Comparison of ENCODE assay signal across 23 cellular contexts in the genomic region with DNA sequence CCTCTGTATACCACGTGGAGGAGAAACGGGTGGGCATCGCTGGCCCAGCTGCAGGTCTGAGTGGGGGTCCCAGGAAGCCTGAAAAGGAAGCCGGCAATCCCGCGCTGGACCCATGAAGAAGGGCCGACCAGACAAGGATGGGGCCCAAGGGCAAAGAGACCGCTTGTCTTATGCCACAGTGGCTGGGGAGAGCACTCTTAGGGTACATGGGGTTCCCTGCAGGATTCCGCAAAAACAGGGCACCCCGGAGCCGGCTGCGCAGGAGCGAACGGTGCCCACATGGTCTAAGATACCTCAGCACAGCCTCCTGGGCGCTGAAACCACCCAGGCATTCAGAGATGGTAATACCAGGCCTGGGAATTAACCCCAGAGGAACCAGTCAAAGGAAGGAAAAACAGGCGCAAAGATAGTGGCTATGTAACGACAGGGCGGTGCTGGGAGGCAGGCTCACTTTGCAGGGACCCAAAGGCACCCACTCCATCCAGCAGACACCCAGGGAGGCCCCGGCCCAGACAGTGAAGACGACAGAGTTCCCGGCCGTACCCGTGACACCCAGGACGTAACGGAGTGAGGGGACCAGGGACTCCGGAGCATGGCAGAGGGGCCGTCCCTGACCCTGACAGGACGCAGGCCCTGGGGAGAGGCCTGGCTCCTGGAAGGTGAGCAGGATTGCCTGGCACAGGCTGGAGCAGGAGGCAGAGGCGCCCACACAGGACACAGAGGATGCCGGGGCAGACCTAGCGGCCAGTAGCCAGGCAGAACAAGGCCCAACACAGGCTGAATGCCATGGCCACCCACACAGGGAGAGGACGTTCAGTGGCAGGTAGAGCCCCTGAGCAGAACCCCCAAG. TPM values are rescaled to one million over a fixed set of nuclear protein-coding genes. Genes with fewer than 3 reads are reported as not detected.
DNase-seq lines count a peak whose midpoint lies in the region; ATAC-seq, FAIRE-seq and TF ChIP-seq lines count a peak whose summit lies in the region.
"Had no signal": no experiment of that assay in that cellular context is flagged by ENCODE, and none has a peak within 500 bp of the region (broad histone marks: within the 10 kb centered on the region; RNA-seq: fewer than 3 reads in every experiment).

No MANE protein-coding gene starts in this region.

- TF ChIP-seq POLR2A in HepG2 (IDR thresholded peaks at IDR 0.05; ENCODE audit: insufficient read depth in 1 of 2, low read depth in 2 of 2, low read length in 2 of 2) (no peak), right lobe of liver (IDR thresholded peaks at IDR 0.05) (no peak), K562 (conservative IDR thresholded peaks at IDR 0.05) (peak; percentile 18; the same call in 1 of the 2 replicates)

- peak overlapping the region; percentile 93 for H3K18ac ChIP-seq in neuronal stem cell (ENCODE audit: low read length)

- peaks cover 2 to 5% of the 10 kb centered on the region in 2 experiments; a peak in 2 of 5 replicates for H3K36me3 ChIP-seq in HepG2 (replicated peaks in 1 of 2; ENCODE audit: control insufficient read depth in 1 of 2, insufficient read depth in 2 of 2, low read length in 2 of 2)
- no peaks in the 10 kb centered on the region for H3K36me3 ChIP-seq in right lobe of liver
- peaks cover 70% of the 10 kb centered on the region for H3K36me3 ChIP-seq in K562 (ENCODE audit: control insufficient read depth, insufficient read depth, low read length)
- no peaks in the 10 kb centered on the region for H3K36me3 ChIP-seq in neuronal stem cell (replicated peaks in 1 of 2; ENCODE audit: control insufficient read depth in 2 of 2, insufficient read depth in 2 of 2, low read length in 2 of 2)
- H3K36me3 ChIP-seq: breast epithelium had no signal

- H4K20me1 ChIP-seq in HepG2 (ENCODE audit: insufficient read depth, low read length) (peaks cover 13% of the 10 kb centered on the region; the same call in 1 of the 2 replicates), K562 (replicated peaks; ENCODE audit: control insufficient read depth, insufficient read depth, low read length) (peaks cover 3% of the 10 kb centered on the region; the same call in 1 of the 2 replicates)

- in situ Hi-C loops in HepG2 (cut with HindIII; ENCODE audit: extremely low pct_ligation_motif_present, low pct_unique_long_range_greater_than_20kb), result no loop called here
- in situ Hi-C loops in K562 (cut with MboI), result no loop called here

- H3K23ac ChIP-seq in neuronal stem cell (ENCODE audit: low read depth, low read length, poor library complexity), result peak overlapping the region; percentile 5

- H3K9ac ChIP-seq in HepG2 (ENCODE audit: insufficient read depth, low read depth, low read length) (no peak overlapping the region), K562 (ENCODE audit: insufficient read depth in 1 of 2, low read depth in 2 of 2, low read length in 2 of 2) (peak overlapping the region; percentile 75 to 91), neuronal stem cell (ENCODE audit: low read depth, low read length, poor library complexity) (no peak overlapping the region)

- H2BK15ac ChIP-seq in neuronal stem cell (ENCODE audit: low read length), result peak overlapping the region; percentile 83

- peak overlapping the region; percentile 97 for H2BK12ac ChIP-seq in neuronal stem cell (ENCODE audit: low read length)

- BruUV-seq in HepG2 (replicated peaks; lab: Mats Ljungman, UMichigan), result no TSS peak
- BruUV-seq in K562 (replicated peaks; lab: Mats Ljungman, UMichigan), result no TSS peak

- ATAC-seq in HepG2 (no peak), right lobe of liver (no peak), K562 (no peak), GM19035 (IDR thresholded peaks at IDR 0.05; ENCODE audit: unreplicated experiment) (no peak), HG02759 (IDR thresholded peaks at IDR 0.05; ENCODE audit: unreplicated experiment) (no peak)
- ATAC-seq: left colon had no signal

- intact Hi-C loops in HepG2 (cut with micrococcal nuclease; ENCODE audit: unreplicated experiment), result no loop called here
- intact Hi-C loops in right lobe of liver (cut with DNase I), result no loop called here
- intact Hi-C loops in K562 (cut with micrococcal nuclease), result loop anchor here (1.0 to 5.0 kb wide), 3 partner anchors 9 to 87 kb away; a partner anchor contains a TSS

- peak overlapping the region; percentile 14 for H3K14ac ChIP-seq in neuronal stem cell (ENCODE audit: low read length)

- peak overlapping the region; percentile 72 for H2AK5ac ChIP-seq in neuronal stem cell (ENCODE audit: low read depth, low read length)

- no peak overlapping the region for H3K4me3 ChIP-seq in HepG2 (replicated peaks in 1 of 3; ENCODE audit: insufficient read depth in 1 of 3, low read depth in 2 of 3, low read length in 3 of 3)
- no peak overlapping the region for H3K4me3 ChIP-seq in right lobe of liver
- H3K4me3 ChIP-seq in K562, result peak overlapping the region; percentile 26; the same call in 1 of the 2 replicates
- no peak overlapping the region for H3K4me3 ChIP-seq in neuronal stem cell (ENCODE audit: low read length in 2 of 2)
- H3K4me3 ChIP-seq: breast epithelium had no signal

- H2AFZ ChIP-seq in HepG2 (ENCODE audit: low read length) (no peak overlapping the region), K562 (ENCODE audit: low read depth, low read length) (no peak overlapping the region), neuronal stem cell (ENCODE audit: low read length) (no peak overlapping the region)

- H3K4me2 ChIP-seq in HepG2 (ENCODE audit: low read depth, low read length) (no peak overlapping the region), K562 (ENCODE audit: insufficient read depth, low read length) (peak overlapping the region; percentile 82), neuronal stem cell (ENCODE audit: insufficient read depth, low read length, poor library complexity, severe bottlenecking) (no peak overlapping the region)

- H3K9me3 ChIP-seq in HepG2 (ENCODE audit: low read length) (no peaks in the 10 kb centered on the region), right lobe of liver (no peaks in the 10 kb centered on the region), K562 (replicated peaks; ENCODE audit: control insufficient read depth, insufficient read depth, low read depth, low read length) (no peaks in the 10 kb centered on the region), neuronal stem cell (replicated peaks in 1 of 2; ENCODE audit: control insufficient read depth in 2 of 2, insufficient read depth in 1 of 2, low read depth in 1 of 2, low read length in 2 of 2) (peaks cover 0 to 2% of the 10 kb centered on the region in 2 donors)
- H3K9me3 ChIP-seq: breast epithelium had no signal

- WGBS in HepG2 (ENCODE audit: low lambda C conversion rate), result 97% methylated on average over 30 of the region's 32 CpGs
- WGBS in right lobe of liver (ENCODE audit: insufficient coverage, low coverage, low lambda C conversion rate, missing lambda C conversion rate), result 87% methylated on average over 3 of the region's 32 CpGs
- 76% methylated on average over 32 of the region's 32 CpGs for WGBS in K562 (ENCODE audit: insufficient coverage, low coverage, missing lambda C conversion rate)
- WGBS in neuronal stem cell (ENCODE audit: extremely low coverage in 2 of 2, insufficient read length in 2 of 2, insufficient replicate concordance in 1 of 2), 2 donors, result no CpG with 5 or more reads among the region's 32 CpGs

- no peak overlapping the region for H2BK5ac ChIP-seq in neuronal stem cell (ENCODE audit: low read length)

- no peaks in the 10 kb centered on the region for H3K9me1 ChIP-seq in K562 (ENCODE audit: control insufficient read depth, insufficient read depth, low read length)

- H3K79me2 ChIP-seq in HepG2 (ENCODE audit: insufficient read depth, low read length), result peaks cover 40% of the 10 kb centered on the region
- H3K79me2 ChIP-seq in K562 (ENCODE audit: control insufficient read depth, insufficient read depth, low read length), result peaks cover 99% of the 10 kb centered on the region

- H4K8ac ChIP-seq in neuronal stem cell (ENCODE audit: low read depth, low read length), result no peak overlapping the region

- no peak for TF ChIP-seq RAD21 in HepG2 (CRISPR knock-in tag; IDR thresholded peaks at IDR 0.05)
- no peak for TF ChIP-seq RAD21 in K562 (CRISPR knock-in tag; conservative IDR thresholded peaks at IDR 0.05 in 1 of 2, IDR thresholded peaks at IDR 0.05 in 1 of 2)

- H3K27me3 ChIP-seq in HepG2 (ENCODE audit: control insufficient read depth in 1 of 2, insufficient read depth in 2 of 2, low read length in 2 of 2) (no peaks in the 10 kb centered on the region), right lobe of liver (no peaks in the 10 kb centered on the region), K562 (ENCODE audit: control insufficient read depth in 2 of 2, insufficient read depth in 2 of 2, low read length in 2 of 2) (no peaks in the 10 kb centered on the region), neuronal stem cell (ENCODE audit: control insufficient read depth in 3 of 3, insufficient read depth in 3 of 3, low read depth in 1 of 3, low read length in 3 of 3) (peaks cover 0 to 16% (median 0%) of the 10 kb centered on the region in 3 experiments)
- H3K27me3 ChIP-seq: breast epithelium had no signal

- H3K4me1 ChIP-seq in HepG2 (ENCODE audit: insufficient read depth, low read length) (peaks cover 33% of the 10 kb centered on the region), right lobe of liver (peaks cover 0 to 11% (median 0%) of the 10 kb centered on the region in 4 donors), K562 (replicated peaks in 1 of 2; ENCODE audit: control insufficient read depth in 2 of 2, insufficient read depth in 2 of 2, low read length in 2 of 2) (peaks cover 62 to 99% of the 10 kb centered on the region in 2 experiments), neuronal stem cell (ENCODE audit: control insufficient read depth in 2 of 2, insufficient read depth in 1 of 2, low read depth in 1 of 2, low read length in 2 of 2) (peaks cover 33 to 35% of the 10 kb centered on the region in 2 donors)

- DNase-seq in HepG2 (ENCODE audit: low spot score) (no peak), right lobe of liver (no peak), K562 (ENCODE audit: extremely low read depth in 1 of 4, low spot score in 3 of 4) (no peak), neuronal stem cell (ENCODE audit: low spot score) (no peak), cortex of kidney (lab: John Stamatoyannopoulos, UW) (no peak), dedifferentiated amniotic fluid mesenchymal stem cell (ENCODE audit: extremely low spot score) (no peak)
- DNase-seq: activated CD4-positive, alpha-beta T cell treated with anti-CD3 and anti-CD28 coated beads for 48 hours; activated naive CD8-positive, alpha-beta T cell treated with anti-CD3 and anti-CD28 coated beads for 36 hours; activated T-cell treated with anti-CD3 and anti-CD28 coated beads, Interleukin-2, amount 50 U/mL, for 1 hour; effector CD4-positive, alpha-beta T cell; NCI-H1694; NCI-H446 treated with DMSO at 0.1 percent for 48 hours; posterior cingulate gyrus; SIG-M5; stimulated activated naive CD4-positive, alpha-beta T cell had no signal

- TF ChIP-seq EP300 in HepG2 (IDR thresholded peaks at IDR 0.05; ENCODE audit: low read depth in 2 of 2, low read length in 2 of 2), result no peak
- TF ChIP-seq EP300 in HepG2 (CRISPR knock-in tag; IDR thresholded peaks at IDR 0.05; ENCODE audit: borderline replicate concordance), result no peak
- no peak for TF ChIP-seq EP300 in K562 (IDR thresholded peaks at IDR 0.05; ENCODE audit: low read length)

- TF ChIP-seq CTCF in HepG2 (CRISPR knock-in tag; IDR thresholded peaks at IDR 0.05), result no peak
- no peak for TF ChIP-seq CTCF in right lobe of liver (IDR thresholded peaks at IDR 0.05)
- no peak for TF ChIP-seq CTCF in K562 (IDR thresholded peaks at IDR 0.05 in 2 of 3, conservative IDR thresholded peaks at IDR 0.05 in 1 of 3; ENCODE audit: insufficient read depth in 2 of 3, low read depth in 1 of 3, low read length in 3 of 3)

- CTCF ChIA-PET in HepG2 (lab: Yijun Ruan, JAX; ENCODE audit: low intra/inter-chr PET ratio, low total read pairs), result no interaction called here
- CTCF ChIA-PET in K562 (lab: Yijun Ruan, JAX; ENCODE audit: low intra/inter-chr PET ratio), result no interaction called here

- H3K27ac ChIP-seq in HepG2 (ENCODE audit: extremely low read length, insufficient read depth, low read length) (no peak overlapping the region), right lobe of liver (no peak overlapping the region), K562 (ENCODE audit: extremely low read depth, low read depth, low read length) (peak overlapping the region; percentile 87), neuronal stem cell (replicated peaks; ENCODE audit: low read length) (no peak overlapping the region)
- H3K27ac ChIP-seq: breast epithelium had no signal

- peak overlapping the region; percentile 22 for H4K91ac ChIP-seq in neuronal stem cell (ENCODE audit: low read depth, low read length, poor library complexity)

- no peak overlapping the region for H3K4ac ChIP-seq in neuronal stem cell (ENCODE audit: low read length)

- H2BK120ac ChIP-seq in neuronal stem cell (ENCODE audit: low read depth, low read length), result no peak overlapping the region

- POLR2A ChIA-PET in HepG2 (lab: Yijun Ruan, JAX), result interaction anchor here (1.0 to 2.2 kb wide), 2 partner anchors 9 to 11 kb away, joined by 4 to 10 read pairs; no protein-coding TSS in a partner anchor
- POLR2A ChIA-PET in K562 (lab: Yijun Ruan, JAX), result interaction anchor here (0.6 to 7.2 kb wide), 11 partner anchors 7 to 882 kb away, joined by 3 to 124 read pairs (median 8); a partner anchor contains a TSS

- FAIRE-seq in HepG2 (lab: Jason Lieb, UNC), result no peak
- FAIRE-seq in K562 (lab: Jason Lieb, UNC), result no peak
- FAIRE-seq: GM12891, H54, HTR-8/SVneo, urothelium cell line had no signal

- H3K79me1 ChIP-seq in neuronal stem cell (ENCODE audit: low read depth, low read length), result peaks cover 11% of the 10 kb centered on the region

RNA-seq across cellular contexts. Expression of a gene that starts 10.3 kb away (rescaled TPM):
- 32.5 and 85.0 TPM in 2 replicates for total RNA-seq in HepG2 (2016; rRNA removed; fragmentation: Illumina TruSeq; extraction: Trizol)
- 42.1 and 42.4 TPM in 2 replicates for total RNA-seq in HepG2 (2016; cell fraction: cytosol; rRNA removed; fragmentation: Illumina TruSeq; extraction: Trizol; ENCODE audit: low read depth)
- total RNA-seq in HepG2 (2016; cell fraction: insoluble cytoplasmic fraction; rRNA removed; fragmentation: Illumina TruSeq; extraction: Trizol), result 27.7 and 89.8 TPM in 2 replicates
- 37.0 TPM in 2 replicates for total RNA-seq in HepG2 (2016; cell fraction: membrane; rRNA removed; fragmentation: Illumina TruSeq; extraction: Trizol)
- 117 and 146 TPM in 2 replicates for total RNA-seq in HepG2 (2016; cell fraction: nucleus; rRNA removed; fragmentation: Illumina TruSeq; extraction: Trizol)
- 67.9 and 93.5 TPM in 2 replicates for polyA plus RNA-seq in HepG2 (2011; rRNA removed)
- 42.8 and 69.2 TPM in 2 replicates for polyA plus RNA-seq in HepG2 (2011; cell fraction: cytosol; rRNA removed)
- 643 and 860 TPM in 2 replicates for polyA plus RNA-seq in HepG2 (2011; cell fraction: nucleus; rRNA removed)
- 52.4 and 78.3 TPM in 2 replicates for polyA plus RNA-seq in HepG2 (2012)
- 12.7 and 13.6 TPM in 2 replicates for polyA plus RNA-seq in HepG2 (2016; cell fraction: cytosol; fragmentation: Illumina TruSeq; extraction: Trizol; ENCODE audit: low read depth)
- polyA plus RNA-seq in HepG2 (2016; cell fraction: insoluble cytoplasmic fraction; fragmentation: Illumina TruSeq; extraction: Trizol; ENCODE audit: low read depth), result 33.4 and 36.7 TPM in 2 replicates
- 20.6 and 22.7 TPM in 2 replicates for polyA plus RNA-seq in HepG2 (2016; cell fraction: membrane; fragmentation: Illumina TruSeq; extraction: Trizol; ENCODE audit: low read depth)
- 296 and 336 TPM in 2 replicates for polyA plus RNA-seq in HepG2 (2016; cell fraction: nucleus; fragmentation: Illumina TruSeq; extraction: Trizol; ENCODE audit: insufficient read depth, low read depth)
- polyA minus RNA-seq in HepG2 (2011; rRNA and poly(A)+ RNA removed; ENCODE audit: low replicate concordance), result 101 and 184 TPM in 2 replicates
- 44.8 and 52.9 TPM in 2 replicates for polyA minus RNA-seq in HepG2 (2011; cell fraction: cytosol; rRNA and poly(A)+ RNA removed)
- 89.5 and 109 TPM in 2 replicates for polyA minus RNA-seq in HepG2 (2011; cell fraction: nucleus; rRNA and poly(A)+ RNA removed)
- total RNA-seq in right lobe of liver, result 10 to 100 TPM; 48.9 to 91.9 (median 64.4) TPM
- 759 and 2,233 TPM in 2 replicates for total RNA-seq in K562 (2011; cell fraction: chromatin; rRNA removed; ENCODE audit: low replicate concordance)
- 1,565 and 1,591 TPM in 2 replicates for total RNA-seq in K562 (2011; cell fraction: nucleolus; rRNA removed)
- total RNA-seq in K562 (2011; cell fraction: nucleoplasm; rRNA removed), result 1,027 and 1,219 TPM in 2 replicates
- total RNA-seq in K562 (2014; rRNA removed), result 213 and 305 TPM in 2 replicates
- 44.5 and 45.2 TPM in 2 replicates for total RNA-seq in K562 (2014; rRNA removed; fragmentation: Illumina TruSeq; extraction: Trizol)
- total RNA-seq in K562 (2015; rRNA removed; fragmentation: Illumina TruSeq; extraction: Trizol), result 97.9 and 113 TPM in 2 replicates
- 354 and 432 TPM in 2 replicates for total RNA-seq in K562 (2021)
- polyA plus RNA-seq in K562 (2011; rRNA removed), result 131 and 170 TPM in 2 replicates
- polyA plus RNA-seq in K562 (2011; cell fraction: cytosol; rRNA removed), result 143 and 281 TPM in 2 replicates
- polyA plus RNA-seq in K562 (2011; cell fraction: nucleus; rRNA removed), result 1,334 and 2,777 TPM in 2 replicates
- 266 and 440 TPM in 2 replicates for polyA plus RNA-seq in K562 (2012)
- polyA plus RNA-seq in K562 (2014; fragmentation: Illumina TruSeq; extraction: Trizol), result 146 and 201 TPM in 2 replicates
- 1 to 10 TPM; 3.6 to 9.6 TPM for polyA plus RNA-seq in K562 (2014; fragmentation: Nextera tagmentation; extraction: Ambion mirVana)
- polyA plus RNA-seq in K562 (2014; rRNA removed), result 319 and 383 TPM in 2 replicates
- polyA minus RNA-seq in K562 (2011; rRNA and poly(A)+ RNA removed), result 56.6 and 97.2 TPM in 2 replicates
- 155 and 200 TPM in 2 replicates for polyA minus RNA-seq in K562 (2011; cell fraction: cytosol; rRNA and poly(A)+ RNA removed)
- 321 and 450 TPM in 2 replicates for polyA minus RNA-seq in K562 (2011; cell fraction: nucleus; rRNA and poly(A)+ RNA removed)
- 8.0 TPM for polyA plus RNA-seq in neuronal stem cell (2013, experiment 1 of 2)
- 9.2 TPM for polyA plus RNA-seq in neuronal stem cell (2013, experiment 2 of 2)

RNA-seq across cellular contexts. Expression of a gene that starts 28.8 kb away (rescaled TPM):
- total RNA-seq in HepG2 (2016; rRNA removed; fragmentation: Illumina TruSeq; extraction: Trizol) (16.5 and 23.1 TPM in 2 replicates), right lobe of liver (1 to 10 TPM in 2 of 6 experiments, under 1 TPM in 4; 0.22 to 9.6 (median 0.42) TPM), K562 (2014; rRNA removed) (114 and 119 TPM in 2 replicates), K562 (2014; rRNA removed; fragmentation: Illumina TruSeq; extraction: Trizol) (3.4 and 4.4 TPM in 2 replicates), K562 (2015; rRNA removed; fragmentation: Illumina TruSeq; extraction: Trizol) (14.4 and 17.9 TPM in 2 replicates), K562 (2021) (173 and 178 TPM in 2 replicates)
- total RNA-seq in HepG2 (2016; cell fraction: cytosol; rRNA removed; fragmentation: Illumina TruSeq; extraction: Trizol; ENCODE audit: low read depth), result 14.3 and 18.2 TPM in 2 replicates
- total RNA-seq in HepG2 (2016; cell fraction: insoluble cytoplasmic fraction; rRNA removed; fragmentation: Illumina TruSeq; extraction: Trizol), result 15.0 and 21.7 TPM in 2 replicates
- total RNA-seq in HepG2 (2016; cell fraction: membrane; rRNA removed; fragmentation: Illumina TruSeq; extraction: Trizol), result 30.9 and 31.0 TPM in 2 replicates
- 12.6 and 18.8 TPM in 2 replicates for total RNA-seq in HepG2 (2016; cell fraction: nucleus; rRNA removed; fragmentation: Illumina TruSeq; extraction: Trizol)
- polyA plus RNA-seq in HepG2 (2011; rRNA removed) (17.9 and 23.8 TPM in 2 replicates), K562 (2011; rRNA removed) (14.2 and 29.4 TPM in 2 replicates), K562 (2014; fragmentation: Illumina TruSeq; extraction: Trizol) (9.3 and 47.1 TPM in 2 replicates), K562 (2014; fragmentation: Nextera tagmentation; extraction: Ambion mirVana) (1 to 10 TPM in 1 of 2 experiments, under 1 TPM in 1; 0.92 to 1.6 TPM), K562 (2014; rRNA removed) (53.6 and 65.8 TPM in 2 replicates)
- 15.0 and 37.3 TPM in 2 replicates for polyA plus RNA-seq in HepG2 (2011; cell fraction: cytosol; rRNA removed)
- 29.6 and 46.8 TPM in 2 replicates for polyA plus RNA-seq in HepG2 (2011; cell fraction: nucleus; rRNA removed)
- 13.5 and 17.6 TPM in 2 replicates for polyA plus RNA-seq in HepG2 (2012)
- polyA plus RNA-seq in HepG2 (2016; cell fraction: cytosol; fragmentation: Illumina TruSeq; extraction: Trizol; ENCODE audit: low read depth), result 18.5 and 24.2 TPM in 2 replicates
- 22.4 and 29.0 TPM in 2 replicates for polyA plus RNA-seq in HepG2 (2016; cell fraction: insoluble cytoplasmic fraction; fragmentation: Illumina TruSeq; extraction: Trizol; ENCODE audit: low read depth)
- 25.4 and 37.1 TPM in 2 replicates for polyA plus RNA-seq in HepG2 (2016; cell fraction: membrane; fragmentation: Illumina TruSeq; extraction: Trizol; ENCODE audit: low read depth)
- 34.6 and 39.8 TPM in 2 replicates for polyA plus RNA-seq in HepG2 (2016; cell fraction: nucleus; fragmentation: Illumina TruSeq; extraction: Trizol; ENCODE audit: insufficient read depth, low read depth)
- polyA minus RNA-seq in HepG2 (2011; rRNA and poly(A)+ RNA removed; ENCODE audit: low replicate concordance), result 25.0 and 71.0 TPM in 2 replicates
- polyA minus RNA-seq in HepG2 (2011; cell fraction: cytosol; rRNA and poly(A)+ RNA removed), result 28.6 and 52.8 TPM in 2 replicates
- polyA minus RNA-seq in HepG2 (2011; cell fraction: nucleus; rRNA and poly(A)+ RNA removed), result 6.7 and 8.8 TPM in 2 replicates
- 14.1 and 55.6 TPM in 2 replicates for total RNA-seq in K562 (2011; cell fraction: chromatin; rRNA removed; ENCODE audit: low replicate concordance)
- total RNA-seq in K562 (2011; cell fraction: nucleolus; rRNA removed), result 67.5 and 87.8 TPM in 2 replicates
- total RNA-seq in K562 (2011; cell fraction: nucleoplasm; rRNA removed), result 29.4 and 38.8 TPM in 2 replicates
- polyA plus RNA-seq in K562 (2011; cell fraction: cytosol; rRNA removed), result 48.5 and 101 TPM in 2 replicates
- polyA plus RNA-seq in K562 (2011; cell fraction: nucleus; rRNA removed), result 38.4 and 58.3 TPM in 2 replicates
- polyA plus RNA-seq in K562 (2012), result 68.4 and 200 TPM in 2 replicates
- 9.8 and 10.4 TPM in 2 replicates for polyA minus RNA-seq in K562 (2011; rRNA and poly(A)+ RNA removed)
- polyA minus RNA-seq in K562 (2011; cell fraction: cytosol; rRNA and poly(A)+ RNA removed), result 102 and 178 TPM in 2 replicates
- polyA minus RNA-seq in K562 (2011; cell fraction: nucleus; rRNA and poly(A)+ RNA removed), result 25.2 and 25.9 TPM in 2 replicates
- polyA plus RNA-seq in neuronal stem cell (2013, experiment 1 of 2), result 40.6 TPM
- 40.0 TPM for polyA plus RNA-seq in neuronal stem cell (2013, experiment 2 of 2)

RNA-seq across cellular contexts. Expression of a gene that starts 37.0 kb away (rescaled TPM):
- total RNA-seq in HepG2 (2016; rRNA removed; fragmentation: Illumina TruSeq; extraction: Trizol), result 242 and 274 TPM in 2 replicates
- total RNA-seq in HepG2 (2016; cell fraction: cytosol; rRNA removed; fragmentation: Illumina TruSeq; extraction: Trizol; ENCODE audit: low read depth), result 163 and 167 TPM in 2 replicates
- total RNA-seq in HepG2 (2016; cell fraction: insoluble cytoplasmic fraction; rRNA removed; fragmentation: Illumina TruSeq; extraction: Trizol), result 238 and 275 TPM in 2 replicates
- 188 and 208 TPM in 2 replicates for total RNA-seq in HepG2 (2016; cell fraction: membrane; rRNA removed; fragmentation: Illumina TruSeq; extraction: Trizol)
- total RNA-seq in HepG2 (2016; cell fraction: nucleus; rRNA removed; fragmentation: Illumina TruSeq; extraction: Trizol), result 99.7 and 110 TPM in 2 replicates
- polyA plus RNA-seq in HepG2 (2011; rRNA removed), result 155 and 210 TPM in 2 replicates
- polyA plus RNA-seq in HepG2 (2011; cell fraction: cytosol; rRNA removed), result 94.2 and 153 TPM in 2 replicates
- polyA plus RNA-seq in HepG2 (2011; cell fraction: nucleus; rRNA removed), result 101 and 126 TPM in 2 replicates
- 136 and 175 TPM in 2 replicates for polyA plus RNA-seq in HepG2 (2012)
- polyA plus RNA-seq in HepG2 (2016; cell fraction: cytosol; fragmentation: Illumina TruSeq; extraction: Trizol; ENCODE audit: low read depth), result 172 and 184 TPM in 2 replicates
- polyA plus RNA-seq in HepG2 (2016; cell fraction: insoluble cytoplasmic fraction; fragmentation: Illumina TruSeq; extraction: Trizol; ENCODE audit: low read depth), result 339 and 349 TPM in 2 replicates
- 196 and 203 TPM in 2 replicates for polyA plus RNA-seq in HepG2 (2016; cell fraction: membrane; fragmentation: Illumina TruSeq; extraction: Trizol; ENCODE audit: low read depth)
- polyA plus RNA-seq in HepG2 (2016; cell fraction: nucleus; fragmentation: Illumina TruSeq; extraction: Trizol; ENCODE audit: insufficient read depth, low read depth), result 192 and 201 TPM in 2 replicates
- 83.2 and 86.7 TPM in 2 replicates for polyA minus RNA-seq in HepG2 (2011; rRNA and poly(A)+ RNA removed; ENCODE audit: low replicate concordance)
- 75.3 and 84.8 TPM in 2 replicates for polyA minus RNA-seq in HepG2 (2011; cell fraction: cytosol; rRNA and poly(A)+ RNA removed)
- 35.7 and 49.8 TPM in 2 replicates for polyA minus RNA-seq in HepG2 (2011; cell fraction: nucleus; rRNA and poly(A)+ RNA removed)
- 100 to 1,000 TPM in 2 of 6 experiments, 10 to 100 TPM in 4; 61.4 to 120 (median 74.1) TPM for total RNA-seq in right lobe of liver
- 35.4 and 135 TPM in 2 replicates for total RNA-seq in K562 (2011; cell fraction: chromatin; rRNA removed; ENCODE audit: low replicate concordance)
- 138 and 183 TPM in 2 replicates for total RNA-seq in K562 (2011; cell fraction: nucleolus; rRNA removed)
- 82.7 and 89.3 TPM in 2 replicates for total RNA-seq in K562 (2011; cell fraction: nucleoplasm; rRNA removed)
- total RNA-seq in K562 (2014; rRNA removed), result 409 and 555 TPM in 2 replicates
- 86.2 and 129 TPM in 2 replicates for total RNA-seq in K562 (2014; rRNA removed; fragmentation: Illumina TruSeq; extraction: Trizol)
- 213 and 224 TPM in 2 replicates for total RNA-seq in K562 (2015; rRNA removed; fragmentation: Illumina TruSeq; extraction: Trizol)
- 340 and 359 TPM in 2 replicates for total RNA-seq in K562 (2021)
- polyA plus RNA-seq in K562 (2011; rRNA removed), result 146 and 234 TPM in 2 replicates
- polyA plus RNA-seq in K562 (2011; cell fraction: cytosol; rRNA removed), result 130 and 287 TPM in 2 replicates
- 161 and 192 TPM in 2 replicates for polyA plus RNA-seq in K562 (2011; cell fraction: nucleus; rRNA removed)
- polyA plus RNA-seq in K562 (2012), result 290 and 337 TPM in 2 replicates
- 94.4 and 200 TPM in 2 replicates for polyA plus RNA-seq in K562 (2014; fragmentation: Illumina TruSeq; extraction: Trizol)
- 100 to 1,000 TPM in 1 of 2 experiments, 10 to 100 TPM in 1; 41.7 to 116 TPM for polyA plus RNA-seq in K562 (2014; fragmentation: Nextera tagmentation; extraction: Ambion mirVana)
- 354 and 422 TPM in 2 replicates for polyA plus RNA-seq in K562 (2014; rRNA removed)
- 17.6 and 29.0 TPM in 2 replicates for polyA minus RNA-seq in K562 (2011; rRNA and poly(A)+ RNA removed)
- 127 and 142 TPM in 2 replicates for polyA minus RNA-seq in K562 (2011; cell fraction: cytosol; rRNA and poly(A)+ RNA removed)
- 49.9 and 62.3 TPM in 2 replicates for polyA minus RNA-seq in K562 (2011; cell fraction: nucleus; rRNA and poly(A)+ RNA removed)
- 146 TPM for polyA plus RNA-seq in neuronal stem cell (2013, experiment 1 of 2)
- 150 TPM for polyA plus RNA-seq in neuronal stem cell (2013, experiment 2 of 2)

Comparison
In these comparisons a context has a peak if more than half of its experiments do, and no peak if none do; other contexts are left out.
1. H3K9ac ChIP-seq: peak in K562 (2 of 2); none in HepG2 (single experiment) and neuronal stem cell (single experiment).